ENCODE assay signal across 17 cellular contexts in genomic region chr16:12254566-12254965, GRCh38.
DNase-seq lines count a peak whose midpoint lies in the region; ATAC-seq, FAIRE-seq and TF ChIP-seq lines count a peak whose summit lies in the region.
"Had no signal": no experiment of that assay in that cellular context is flagged by ENCODE, and none has a peak within 500 bp of the region (broad histone marks: within the 10 kb centered on the region; RNA-seq: fewer than 3 reads in every experiment).

No MANE protein-coding gene starts in this region.

- H3K4me2 ChIP-seq in H1 (ENCODE audit: insufficient read depth in 1 of 2, low read depth in 2 of 2, low read length in 2 of 2) (no peak overlapping the region), osteoblast (ENCODE audit: insufficient read depth, low read length) (no peak overlapping the region)
- H3K4me2 ChIP-seq: A549 had no signal

- no peak overlapping the region for H4K91ac ChIP-seq in H1 (replicated peaks; ENCODE audit: insufficient read length, low read length)

- no peak overlapping the region for H3K4ac ChIP-seq in H1 (replicated peaks; ENCODE audit: insufficient read length, low read depth, low read length)

- H4K8ac ChIP-seq in H1 (ENCODE audit: extremely low read depth, insufficient read depth, low read length) = peak overlapping the region; percentile 86; the same call in 1 of the 2 replicates

- H3K27ac Mint-ChIP-seq in activated T-cell treated with anti-CD3 and anti-CD28 coated beads, Interleukin-2, amount 50 U/mL, for 24 hours = peak overlapping the region; percentile 9
- H3K27ac Mint-ChIP-seq: CD4-positive, alpha-beta T cell had no signal

- H4K5ac ChIP-seq in H1 (ENCODE audit: insufficient read length, low read depth, low read length) = no peak overlapping the region

- H2BK20ac ChIP-seq in H1 (ENCODE audit: low read length) = no peak overlapping the region

- no peak overlapping the region for H2BK120ac ChIP-seq in H1 (replicated peaks; ENCODE audit: low read depth, low read length)

- H2BK5ac ChIP-seq in H1 (ENCODE audit: low read depth, low read length) = no peak overlapping the region

- no peaks in the 10 kb centered on the region for H3K79me2 ChIP-seq in H1 (ENCODE audit: control insufficient read depth in 1 of 2, insufficient read depth in 2 of 2, low read length in 2 of 2)
- H3K79me2 ChIP-seq in osteoblast (ENCODE audit: insufficient read depth, low read length) = no peaks in the 10 kb centered on the region

- FAIRE-seq in H1 (lab: Jason Lieb, UNC) (no peak), kidney (lab: Jason Lieb, UNC) (no peak)
- FAIRE-seq: A549, D721Med had no signal

- H3K79me1 ChIP-seq in H1 (ENCODE audit: low read depth, low read length) = no peaks in the 10 kb centered on the region

- 86% methylated on average over 5 of the region's 5 CpGs; no CpG with 5 or more reads in 1 of the 2 experiments for WGBS in H1 (ENCODE audit: extremely low coverage in 1 of 2, insufficient coverage in 1 of 2, insufficient read length in 1 of 2, insufficient replicate concordance in 2 of 2, low coverage in 1 of 2, low lambda C conversion rate in 2 of 2, missing lambda C conversion rate in 1 of 2), 2 experiments

- no peak overlapping the region for H3K4me3 ChIP-seq in H1 (ENCODE audit: extremely low read depth in 1 of 4, insufficient read depth in 2 of 4, low read depth in 3 of 4, low read length in 4 of 4)
- no peak overlapping the region for H3K4me3 ChIP-seq in osteoblast (ENCODE audit: insufficient read depth, low read length)
- H3K4me3 ChIP-seq in kidney (ENCODE audit: low read length in 2 of 2) = no peak overlapping the region
- H3K4me3 ChIP-seq: A549, HAP-1 had no signal

- no peaks in the 10 kb centered on the region for H3K4me1 Mint-ChIP-seq in activated T-cell treated with anti-CD3 and anti-CD28 coated beads, Interleukin-2, amount 50 U/mL, for 24 hours (ENCODE audit: low read depth)
- H3K4me1 Mint-ChIP-seq in activated T-cell treated with anti-CD3 and anti-CD28 coated beads, Interleukin-2, amount 50 U/mL, for 4 hours (ENCODE audit: low read depth) = peaks cover 2% of the 10 kb centered on the region

- no peak overlapping the region for H2BK12ac ChIP-seq in H1 (ENCODE audit: low read depth, low read length)

- no peak for TF ChIP-seq RAD21 in H1 (IDR thresholded peaks at IDR 0.05 in 1 of 2, conservative IDR thresholded peaks at IDR 0.05 in 1 of 2; ENCODE audit: low read depth in 2 of 2, low read length in 2 of 2)

- no peak for ATAC-seq in activated T-cell treated with anti-CD3 and anti-CD28 coated beads, Interleukin-2, amount 50 U/mL, for 4 hours
- ATAC-seq: A549 had no signal

- no peaks in the 10 kb centered on the region for H3K23me2 ChIP-seq in H1 (ENCODE audit: low read depth, low read length)

- H3K4me1 ChIP-seq in H1 (replicated peaks in 1 of 4; ENCODE audit: control insufficient read depth in 3 of 4, insufficient read depth in 4 of 4, low read length in 3 of 4) (no peaks in the 10 kb centered on the region), osteoblast (ENCODE audit: insufficient read depth, low read length) (no peaks in the 10 kb centered on the region), kidney (ENCODE audit: control insufficient read depth in 1 of 2, insufficient read depth in 1 of 2, low read depth in 1 of 2, low read length in 2 of 2) (peaks cover 0 to 2% of the 10 kb centered on the region in 2 donors)
- H3K4me1 ChIP-seq: A549, HAP-1 had no signal

- H3K4me3 Mint-ChIP-seq in activated T-cell treated with anti-CD3 and anti-CD28 coated beads, Interleukin-2, amount 50 U/mL, for 24 hours = no peak overlapping the region
- H3K4me3 Mint-ChIP-seq in activated T-cell treated with anti-CD3 and anti-CD28 coated beads, Interleukin-2, amount 50 U/mL, for 4 hours = no peak overlapping the region
- H3K4me3 Mint-ChIP-seq: CD4-positive, alpha-beta T cell had no signal

- intact Hi-C loops in kidney (cut with DNase I) = no loop called here

- no peak overlapping the region for H3K18ac ChIP-seq in H1 (ENCODE audit: extremely low read depth, low read length)

- H2BK15ac ChIP-seq in H1 (ENCODE audit: low read length) = no peak overlapping the region

- H3K14ac ChIP-seq in H1 (ENCODE audit: insufficient read length) = no peak overlapping the region

- H3K27ac ChIP-seq in H1 (ENCODE audit: low read depth, low read length) (no peak overlapping the region), osteoblast (ENCODE audit: low read depth, low read length) (no peak overlapping the region), kidney (ENCODE audit: low read depth in 2 of 2, low read length in 2 of 2) (no peak overlapping the region)
- H3K27ac ChIP-seq: 22Rv1, A549, C4-2B had no signal

- H3K36me3 Mint-ChIP-seq in activated T-cell treated with anti-CD3 and anti-CD28 coated beads, Interleukin-2, amount 50 U/mL, for 24 hours (ENCODE audit: low read depth) = no peaks in the 10 kb centered on the region
- peaks cover 5% of the 10 kb centered on the region for H3K36me3 Mint-ChIP-seq in activated T-cell treated with anti-CD3 and anti-CD28 coated beads, Interleukin-2, amount 50 U/mL, for 4 hours (ENCODE audit: insufficient read depth)

- no peak for TF ChIP-seq CTCF in H1 (IDR thresholded peaks at IDR 0.05; ENCODE audit: control extremely low read depth in 1 of 3, insufficient read depth in 1 of 3, low read depth in 1 of 3, low read length in 3 of 3)
- no peak for TF ChIP-seq CTCF in osteoblast (IDR thresholded peaks at IDR 0.05; ENCODE audit: extremely low read depth, low read depth, low read length)
- no peak for TF ChIP-seq CTCF in kidney (IDR thresholded peaks at IDR 0.05; ENCODE audit: borderline replicate concordance, extremely low read depth, insufficient read depth)
- TF ChIP-seq CTCF in GM13976 (IDR thresholded peaks at IDR 0.05; ENCODE audit: borderline replicate concordance, control extremely low read depth, extremely low read depth, insufficient read depth, missing control alignments) = no peak

- H3K9ac ChIP-seq in H1 (replicated peaks in 1 of 4; ENCODE audit: extremely low read depth in 1 of 4, low read depth in 3 of 4, low read length in 3 of 4) = no peak overlapping the region
- H3K9ac ChIP-seq in kidney (ENCODE audit: low read length in 2 of 2) = no peak overlapping the region

- CTCF ChIA-PET in H1 (lab: Charles Lee; ENCODE audit: partially characterized antibody) = interaction anchor here (0.6 to 2.2 kb wide), 6 partner anchors 16 to 187 kb away, joined by 3 to 8 read pairs (median 3); no protein-coding TSS in a partner anchor

- H4K20me1 ChIP-seq in H1 (replicated peaks in 1 of 2; ENCODE audit: control insufficient read depth in 1 of 2, insufficient read depth in 2 of 2, low read length in 2 of 2) = no peaks in the 10 kb centered on the region
- peaks cover 9% of the 10 kb centered on the region for H4K20me1 ChIP-seq in osteoblast (ENCODE audit: insufficient read depth, low read length)

- no peak overlapping the region for H2AK5ac ChIP-seq in H1 (ENCODE audit: low read depth, low read length)

- TF ChIP-seq POLR2A in H1 (IDR thresholded peaks at IDR 0.05; ENCODE audit: control extremely low read depth in 1 of 2, low read depth in 2 of 2, low read length in 2 of 2) = no peak

- H3K23ac ChIP-seq in H1 (ENCODE audit: insufficient read length) = no peak overlapping the region

- H3K9me3 ChIP-seq in H1 (ENCODE audit: insufficient read depth in 2 of 2, low read depth in 1 of 2, low read length in 1 of 2) (no peaks in the 10 kb centered on the region), osteoblast (ENCODE audit: low read depth, low read length) (no peaks in the 10 kb centered on the region), kidney (ENCODE audit: control insufficient read depth in 1 of 2, low read length in 2 of 2) (no peaks in the 10 kb centered on the region)
- H3K9me3 ChIP-seq: A549, Caco-2, HAP-1 had no signal

- H3K27me3 ChIP-seq in H1 (replicated peaks in 1 of 4; ENCODE audit: control insufficient read depth in 3 of 4, extremely low read depth in 1 of 4, insufficient read depth in 3 of 4, low read length in 3 of 4) (no peaks in the 10 kb centered on the region), osteoblast (ENCODE audit: insufficient read depth, low read length) (no peaks in the 10 kb centered on the region)

- H3K56ac ChIP-seq in H1 (replicated peaks; ENCODE audit: insufficient read length, low read depth, low read length) = no peak overlapping the region

- POLR2A ChIA-PET in H1 (lab: Charles Lee; ENCODE audit: partially characterized antibody) = interaction anchor here (0.6 kb wide), 1 partner anchor 123 kb away, joined by 3 read pairs; no protein-coding TSS in a partner anchor

- no peaks in the 10 kb centered on the region for H3K27me3 Mint-ChIP-seq in activated T-cell treated with anti-CD3 and anti-CD28 coated beads, Interleukin-2, amount 50 U/mL, for 24 hours
- no peaks in the 10 kb centered on the region for H3K27me3 Mint-ChIP-seq in activated T-cell treated with anti-CD3 and anti-CD28 coated beads, Interleukin-2, amount 50 U/mL, for 4 hours (ENCODE audit: low read depth)
- H3K27me3 Mint-ChIP-seq: CD4-positive, alpha-beta T cell had no signal

- H3K9me3 Mint-ChIP-seq in activated T-cell treated with anti-CD3 and anti-CD28 coated beads, Interleukin-2, amount 50 U/mL, for 24 hours = no peaks in the 10 kb centered on the region
- no peaks in the 10 kb centered on the region for H3K9me3 Mint-ChIP-seq in activated T-cell treated with anti-CD3 and anti-CD28 coated beads, Interleukin-2, amount 50 U/mL, for 4 hours
- H3K9me3 Mint-ChIP-seq: CD4-positive, alpha-beta T cell had no signal

- in situ Hi-C loops in GM13976 (cut with MboI; ENCODE audit: low sequenced_read_pairs, unreplicated experiment) = no loop called here

- H3K36me3 ChIP-seq in H1 (ENCODE audit: control insufficient read depth in 2 of 4, insufficient read depth in 4 of 4, low read length in 3 of 4) = no peaks in the 10 kb centered on the region
- no peaks in the 10 kb centered on the region for H3K36me3 ChIP-seq in osteoblast (ENCODE audit: insufficient read depth, low read length)
- no peaks in the 10 kb centered on the region for H3K36me3 ChIP-seq in kidney (ENCODE audit: control insufficient read depth in 1 of 2, insufficient read depth in 2 of 2, low read length in 2 of 2)
- H3K36me3 ChIP-seq: HAP-1 had no signal

- DNase-seq in activated T-cell treated with anti-CD3 and anti-CD28 coated beads, Interleukin-2, amount 50 U/mL, for 24 hours = no peak
- DNase-seq in activated T-cell treated with anti-CD3 and anti-CD28 coated beads, Interleukin-2, amount 50 U/mL, for 4 hours = no peak
- DNase-seq in H1 (ENCODE audit: low read depth in 1 of 2, low spot score in 2 of 2) (no peak), osteoblast (ENCODE audit: insufficient read length, low spot score, missing footprints) (peak; percentile 36), kidney (no peak), GM13976 (ENCODE audit: low spot score) (no peak), SKM-1 (lab: John Stamatoyannopoulos, UW; ENCODE audit: unreplicated experiment) (no peak)
- DNase-seq: AML-193; Caco-2; CD4-positive, alpha-beta T cell; DMS79; GF-D8 had no signal

- no peak overlapping the region for H2AFZ ChIP-seq in H1 (ENCODE audit: low read length)
- no peak overlapping the region for H2AFZ ChIP-seq in osteoblast (ENCODE audit: low read length)

- no peak for TF ChIP-seq EP300 in H1 (IDR thresholded peaks at IDR 0.05; ENCODE audit: borderline replicate concordance in 1 of 2, low read depth in 2 of 2, low read length in 2 of 2)

TF ChIP-seq in H1, 55 proteins besides CTCF, POLR2A, EP300 and RAD21:
- TF ChIP-seq GABPA (IDR thresholded peaks at IDR 0.05; ENCODE audit: borderline replicate concordance, insufficient read depth, low read length) (no peak), ASH2L (IDR thresholded peaks at IDR 0.05; ENCODE audit: low read length) (no peak)
